20 cellular contexts compared by ENCODE assay signal in the genomic region with DNA sequence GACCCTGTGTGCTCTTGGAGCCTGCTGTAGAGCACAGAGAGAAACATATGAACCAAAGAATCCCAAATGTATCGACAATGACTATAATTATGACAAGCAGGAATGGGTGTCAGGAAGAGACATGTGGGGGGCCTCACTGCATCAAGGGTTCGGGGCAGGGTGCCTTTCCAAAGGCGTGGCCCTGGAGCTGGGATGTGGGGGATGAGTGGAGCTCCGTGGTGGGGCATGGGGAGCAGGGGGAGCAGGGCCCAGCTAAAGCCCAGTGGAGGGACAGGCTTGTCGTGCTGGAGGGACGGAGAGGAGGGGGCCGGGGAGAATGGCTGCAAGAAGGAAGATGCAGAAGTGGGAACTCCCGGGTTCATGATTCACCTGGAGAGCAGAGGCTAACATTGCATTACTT.
DNase-seq lines count a peak whose midpoint lies in the region; ATAC-seq and TF ChIP-seq lines count a peak whose summit lies in the region.
"Had no signal": no experiment of that assay in that cellular context is flagged by ENCODE, and none has a peak within 500 bp of the region (broad histone marks: within the 10 kb centered on the region; RNA-seq: fewer than 3 reads in every experiment).

No MANE protein-coding gene starts in this region.

- no peaks in the 10 kb centered on the region for H3K27me3 ChIP-seq in right atrium auricular region
- no peaks in the 10 kb centered on the region for H3K27me3 ChIP-seq in neural progenitor cell
- H3K27me3 ChIP-seq in esophagus muscularis mucosa, result peaks cover 0 to 53% (median 0%) of the 10 kb centered on the region in 4 donors
- H3K27me3 ChIP-seq: MG63 had no signal

- no peak overlapping the region for H3K4me2 ChIP-seq in neural progenitor cell

- no peaks in the 10 kb centered on the region for H3F3A ChIP-seq in neural progenitor cell (ENCODE audit: low read depth)

- H3K4me1 ChIP-seq in right atrium auricular region, result no peaks in the 10 kb centered on the region
- peaks cover 3% of the 10 kb centered on the region for H3K4me1 ChIP-seq in neural progenitor cell
- no peaks in the 10 kb centered on the region for H3K4me1 ChIP-seq in esophagus muscularis mucosa

- TF ChIP-seq CTCF in right atrium auricular region (IDR thresholded peaks at IDR 0.05) (no peak), neural progenitor cell (IDR thresholded peaks at IDR 0.05) (no peak), esophagus muscularis mucosa (IDR thresholded peaks at IDR 0.05) (no peak)

- no peaks in the 10 kb centered on the region for H3K79me2 ChIP-seq in neural progenitor cell (ENCODE audit: low read depth)

- H3K27me3 Mint-ChIP-seq in effector memory CD8-positive, alpha-beta T cell, result peaks cover 0 to 40% of the 10 kb centered on the region in 2 donors
- peaks cover 18% of the 10 kb centered on the region for H3K27me3 Mint-ChIP-seq in neural progenitor cell (ENCODE audit: insufficient read depth, low read depth)

- ATAC-seq in left cardiac atrium, result no peak
- ATAC-seq in effector memory CD8-positive, alpha-beta T cell (replicated peaks), result no peak
- ATAC-seq: Right ventricle myocardium inferior had no signal

- no peak overlapping the region for H3K9ac ChIP-seq in neural progenitor cell

- H3K4me1 Mint-ChIP-seq in effector memory CD8-positive, alpha-beta T cell (ENCODE audit: low read depth in 2 of 2), result peaks cover 10 to 21% of the 10 kb centered on the region in 2 donors
- peaks cover 8% of the 10 kb centered on the region for H3K4me1 Mint-ChIP-seq in neural progenitor cell

- peak; percentile 0 for DNase-seq in left cardiac atrium
- DNase-seq in right atrium auricular region (ENCODE audit: low spot score), result no peak
- no peak for DNase-seq in effector memory CD8-positive, alpha-beta T cell
- no peak for DNase-seq in neural progenitor cell (ENCODE audit: low spot score)
- no peak for DNase-seq in NCI-H2196 (lab: John Stamatoyannopoulos, UW; ENCODE audit: unreplicated experiment)
- DNase-seq in SKM-1 treated with dmso at 0.1 percent for 144 hours (lab: John Stamatoyannopoulos, UW; ENCODE audit: unreplicated experiment), result no peak
- DNase-seq in activated naive CD4-positive, alpha-beta T cell treated with anti-CD3 and anti-CD28 coated beads, Interleukin-2, amount 50 U/mL, for 16 hours, result no peak
- no peak for DNase-seq in esophagus muscularis mucosa (ENCODE audit: extremely low spot score)
- DNase-seq: DMS53; MG63; NCI-H1048; NCI-H1417 treated with DMSO at 0.1 percent for 48 hours; NCI-H187 treated with DMSO at 0.1 percent for 48 hours; NCI-H2107; NCI-H226; NCI-H524; NCI-H774; NK-92 treated with Interleukin-12 subunit alpha and Interleukin-12 subunit beta, amount 100 ng/mL, for 24 hours had no signal

- 40% methylated on average over 8 of the region's 8 CpGs for WGBS in esophagus muscularis mucosa

- H3K9me3 ChIP-seq in right atrium auricular region (no peaks in the 10 kb centered on the region), neural progenitor cell (ENCODE audit: low read depth) (no peaks in the 10 kb centered on the region), esophagus muscularis mucosa (no peaks in the 10 kb centered on the region)
- H3K9me3 ChIP-seq: MG63 had no signal

- TF ChIP-seq EP300 in esophagus muscularis mucosa (IDR thresholded peaks at IDR 0.05), result no peak

- no peaks in the 10 kb centered on the region for H4K20me1 ChIP-seq in neural progenitor cell (ENCODE audit: low read depth)

- H2AFZ ChIP-seq in neural progenitor cell (replicated peaks), result peak overlapping the region; percentile 26

- H3K27ac Mint-ChIP-seq in effector memory CD8-positive, alpha-beta T cell, result peak overlapping the region; percentile 14 to 23
- peak overlapping the region; percentile 27 for H3K27ac Mint-ChIP-seq in neural progenitor cell

- H3K4me3 Mint-ChIP-seq in effector memory CD8-positive, alpha-beta T cell, result no peak overlapping the region
- no peak overlapping the region for H3K4me3 Mint-ChIP-seq in neural progenitor cell

- intact Hi-C loops in left cardiac atrium (cut with DNase I), result no loop called here
- intact Hi-C loops in esophagus muscularis mucosa (cut with DNase I), result no loop called here

- H3K36me3 Mint-ChIP-seq in effector memory CD8-positive, alpha-beta T cell (ENCODE audit: insufficient read depth), result peaks cover 3% of the 10 kb centered on the region
- no peaks in the 10 kb centered on the region for H3K36me3 Mint-ChIP-seq in neural progenitor cell

- TF ChIP-seq POLR2A in esophagus muscularis mucosa (IDR thresholded peaks at IDR 0.05; ENCODE audit: low read depth), result no peak

- H3K4me3 ChIP-seq in right atrium auricular region (no peak overlapping the region), neural progenitor cell (no peak overlapping the region), esophagus muscularis mucosa (no peak overlapping the region)
- H3K4me3 ChIP-seq: MG63 had no signal

- H3K27ac ChIP-seq in right atrium auricular region (no peak overlapping the region), neural progenitor cell (no peak overlapping the region), esophagus muscularis mucosa (replicated peaks in 1 of 4) (no peak overlapping the region)
- H3K27ac ChIP-seq: C4-2B had no signal

- H3K36me3 ChIP-seq in right atrium auricular region, result no peaks in the 10 kb centered on the region
- H3K36me3 ChIP-seq in neural progenitor cell, result no peaks in the 10 kb centered on the region
- no peaks in the 10 kb centered on the region for H3K36me3 ChIP-seq in esophagus muscularis mucosa
- H3K36me3 ChIP-seq: MG63 had no signal

- H3K9me3 Mint-ChIP-seq in effector memory CD8-positive, alpha-beta T cell, result no peaks in the 10 kb centered on the region
- H3K9me3 Mint-ChIP-seq in neural progenitor cell, result no peaks in the 10 kb centered on the region
